In the genomic region with DNA sequence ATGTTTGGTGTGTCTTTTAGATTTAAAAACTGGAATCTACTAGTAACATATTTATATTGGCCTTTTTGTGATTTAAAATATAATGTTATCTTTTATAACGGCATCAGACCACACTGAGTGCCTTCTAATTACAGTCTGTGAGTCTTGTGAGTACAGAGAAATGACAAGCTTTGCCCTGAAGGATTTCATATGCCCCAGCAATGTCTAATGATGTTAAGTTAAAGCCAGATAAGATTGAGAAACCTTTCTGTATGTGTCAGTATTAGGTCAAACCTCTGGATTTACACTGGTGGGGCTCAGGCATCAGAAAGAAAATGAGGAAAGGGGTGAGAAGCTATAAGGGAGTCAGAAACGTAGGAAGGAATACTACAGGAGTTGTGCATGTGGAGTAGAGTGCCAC, we compare ENCODE assay signal across 13 cellular contexts. TPM values are rescaled to one million over a fixed set of nuclear protein-coding genes. Genes with fewer than 3 reads are reported as not detected.
A peak's percentile ranks its signal among the peaks of the same experiment; 100 is the strongest.
DNase-seq lines count a peak whose midpoint lies in the region; ATAC-seq, FAIRE-seq and TF ChIP-seq lines count a peak whose summit lies in the region.
"Had no signal": no experiment of that assay in that cellular context is flagged by ENCODE, and none has a peak within 500 bp of the region (broad histone marks: within the 10 kb centered on the region; RNA-seq: fewer than 3 reads in every experiment).

No MANE protein-coding gene starts in this region.

- intact Hi-C loops in IMR-90 (cut with micrococcal nuclease) (no loop called here), ovary (cut with DNase I) (no loop called here)

- no peak overlapping the region for H3K4me3 Mint-ChIP-seq in nephron progenitor cell
- H3K4me3 Mint-ChIP-seq in osteocyte (ENCODE audit: unreplicated experiment): no peak overlapping the region
- H3K4me3 Mint-ChIP-seq in effector memory CD8-positive, alpha-beta T cell: no peak overlapping the region

- WGBS in IMR-90 (ENCODE audit: extremely low coverage in 2 of 2, insufficient read length in 1 of 2), 2 experiments: no CpG with 5 or more reads among the region's 2 CpGs
- WGBS in gastroesophageal sphincter (ENCODE audit: low coverage in 1 of 2), 2 donors: 21 to 45% methylated on average over 1 to 2 of the region's 2 CpGs
- WGBS in ovary, 3 donors: 23 to 36% (median 36%) methylated on average over 2 of the region's 2 CpGs

- H3K36me3 ChIP-seq in IMR-90 (ENCODE audit: control insufficient read depth, insufficient read depth, low read length) (peaks cover 1% of the 10 kb centered on the region), bronchial epithelial cell (ENCODE audit: control insufficient read depth, insufficient read depth, low read length) (peaks cover 1% of the 10 kb centered on the region), gastroesophageal sphincter (peaks cover 0 to 3% of the 10 kb centered on the region in 2 donors), ovary (no peaks in the 10 kb centered on the region)

- no peak overlapping the region for H3K4me3 ChIP-seq in IMR-90 (ENCODE audit: insufficient read depth, low read depth, low read length)
- no peak overlapping the region for H3K4me3 ChIP-seq in bronchial epithelial cell (ENCODE audit: low read depth, low read length)
- no peak overlapping the region for H3K4me3 ChIP-seq in gastroesophageal sphincter
- H3K4me3 ChIP-seq in ovary: no peak overlapping the region
- H3K4me3 ChIP-seq: BLaER1, HAP-1 had no signal

- H3K14ac ChIP-seq in IMR-90 (replicated peaks; ENCODE audit: low read depth, low read length): no peak overlapping the region

- H3K27me3 Mint-ChIP-seq in nephron progenitor cell (ENCODE audit: low read depth, poor library complexity) (no peaks in the 10 kb centered on the region), osteocyte (ENCODE audit: unreplicated experiment) (no peaks in the 10 kb centered on the region)
- H3K27me3 Mint-ChIP-seq in effector memory CD8-positive, alpha-beta T cell: no peaks in the 10 kb centered on the region

- H3K27me3 ChIP-seq in IMR-90 (ENCODE audit: control insufficient read depth, insufficient read depth, low read length) (no peaks in the 10 kb centered on the region), bronchial epithelial cell (ENCODE audit: control insufficient read depth, insufficient read depth, low read length) (no peaks in the 10 kb centered on the region), gastroesophageal sphincter (no peaks in the 10 kb centered on the region), ovary (no peaks in the 10 kb centered on the region)
- H3K27me3 ChIP-seq: BLaER1 had no signal

- H4K8ac ChIP-seq in IMR-90 (ENCODE audit: low read depth in 2 of 2, low read length in 2 of 2): no peak overlapping the region

- no peak for TF ChIP-seq POLR2A in IMR-90 (IDR thresholded peaks at IDR 0.05; ENCODE audit: low read depth, low read length)
- TF ChIP-seq POLR2A in gastroesophageal sphincter (IDR thresholded peaks at IDR 0.05): no peak
- TF ChIP-seq POLR2A in ovary (IDR thresholded peaks at IDR 0.05): no peak

- TF ChIP-seq RAD21 in IMR-90 (IDR thresholded peaks at IDR 0.05; ENCODE audit: low read length): no peak

- POLR2A ChIA-PET in IMR-90 (lab: Charles Lee; ENCODE audit: unreplicated experiment): no interaction called here

- H2AFZ ChIP-seq in IMR-90 (replicated peaks; ENCODE audit: low read length, poor library complexity): no peak overlapping the region

- H2BK15ac ChIP-seq in IMR-90 (ENCODE audit: low read depth, low read length): no peak overlapping the region

- TF ChIP-seq CTCF in IMR-90 (conservative IDR thresholded peaks at IDR 0.05; ENCODE audit: low read depth, low read length): no peak
- no peak for TF ChIP-seq CTCF in bronchial epithelial cell (IDR thresholded peaks at IDR 0.05; ENCODE audit: insufficient read depth, low read length, severe bottlenecking)
- no peak for TF ChIP-seq CTCF in gastroesophageal sphincter (IDR thresholded peaks at IDR 0.05)
- TF ChIP-seq CTCF in nephron progenitor cell (IDR thresholded peaks at IDR 0.05): no peak
- TF ChIP-seq CTCF in osteocyte (IDR thresholded peaks at IDR 0.05): no peak
- no peak for TF ChIP-seq CTCF in ovary (IDR thresholded peaks at IDR 0.05)

- no peaks in the 10 kb centered on the region for H3K9me1 ChIP-seq in IMR-90 (ENCODE audit: insufficient read depth, low read length)

- H3K27ac ChIP-seq in IMR-90 (ENCODE audit: insufficient read depth, low read length) (no peak overlapping the region), gastroesophageal sphincter (peak overlapping the region in 3 of 4 donors; percentile 18 to 42 (median 37)), ovary (no peak overlapping the region)
- H3K27ac ChIP-seq: BLaER1 had no signal

- peaks cover 16 to 32% of the 10 kb centered on the region in 2 experiments for H3K79me1 ChIP-seq in IMR-90 (ENCODE audit: low read depth in 1 of 2, low read length in 2 of 2)

- no peak overlapping the region for H2AK9ac ChIP-seq in IMR-90 (replicated peaks; ENCODE audit: low read depth, low read length, poor library complexity)

- BruUV-seq in IMR-90 (replicated peaks; lab: Mats Ljungman, UMichigan): no TSS peak

- H4K5ac ChIP-seq in IMR-90 (ENCODE audit: low read depth, low read length): no peak overlapping the region

- H2BK20ac ChIP-seq in IMR-90 (ENCODE audit: low read depth, low read length): no peak overlapping the region

- peak overlapping the region; percentile 24; the same call in 1 of the 2 replicates for H3K18ac ChIP-seq in IMR-90 (ENCODE audit: low read depth, low read length)

- H3K9me3 ChIP-seq in IMR-90 (ENCODE audit: control insufficient read depth, insufficient read depth, low read length): peaks cover 3% of the 10 kb centered on the region
- no peaks in the 10 kb centered on the region for H3K9me3 ChIP-seq in gastroesophageal sphincter
- H3K9me3 ChIP-seq in ovary: no peaks in the 10 kb centered on the region
- H3K9me3 ChIP-seq: BLaER1, HAP-1 had no signal

- CTCF ChIA-PET in IMR-90 (lab: Yijun Ruan, JAX): interaction anchor here (0.6 kb wide), 1 partner anchor 23 kb away, joined by 3 read pairs; no protein-coding TSS in a partner anchor

- no peak overlapping the region for H3K9ac ChIP-seq in IMR-90 (ENCODE audit: low read depth, low read length)
- H3K9ac ChIP-seq: BLaER1 had no signal

- no peak overlapping the region for H3K56ac ChIP-seq in IMR-90 (ENCODE audit: extremely low read depth, insufficient read depth, low read length)

- H3K23ac ChIP-seq in IMR-90 (ENCODE audit: low read depth, low read length): no peak overlapping the region

- H3K27ac Mint-ChIP-seq in nephron progenitor cell (peak overlapping the region; percentile 77), osteocyte (ENCODE audit: unreplicated experiment) (no peak overlapping the region)
- peak overlapping the region in 1 of 2 donors; percentile 8 for H3K27ac Mint-ChIP-seq in effector memory CD8-positive, alpha-beta T cell

- H3K36me3 Mint-ChIP-seq in nephron progenitor cell (ENCODE audit: low read depth) (peaks cover 41% of the 10 kb centered on the region), osteocyte (ENCODE audit: unreplicated experiment) (peaks cover 18% of the 10 kb centered on the region)
- no peaks in the 10 kb centered on the region for H3K36me3 Mint-ChIP-seq in effector memory CD8-positive, alpha-beta T cell (ENCODE audit: insufficient read depth)

- H3K4me2 ChIP-seq in IMR-90 (ENCODE audit: low read depth, low read length): no peak overlapping the region
- H3K4me2 ChIP-seq: BLaER1 had no signal

- no peak overlapping the region for H4K91ac ChIP-seq in IMR-90 (ENCODE audit: insufficient read depth, low read depth, low read length)

- ATAC-seq in IMR-90 (ENCODE audit: low read depth) (no peak), gastroesophageal sphincter (no peak)
- no peak for ATAC-seq in effector memory CD8-positive, alpha-beta T cell (replicated peaks)

- FAIRE-seq in bronchial epithelial cell (lab: Jason Lieb, UNC): no peak

- in situ Hi-C loops in IMR-90 (cut with MboI; ENCODE audit: low sequenced_read_pairs): no loop called here

- H3K9me3 Mint-ChIP-seq in nephron progenitor cell (peaks cover under 1% of the 10 kb centered on the region), osteocyte (ENCODE audit: unreplicated experiment) (peaks cover 4% of the 10 kb centered on the region)
- no peaks in the 10 kb centered on the region for H3K9me3 Mint-ChIP-seq in effector memory CD8-positive, alpha-beta T cell

- no peaks in the 10 kb centered on the region for H4K20me1 ChIP-seq in IMR-90 (ENCODE audit: insufficient read depth, low read length)
- H4K20me1 ChIP-seq: BLaER1 had no signal

- H3K4me1 Mint-ChIP-seq in nephron progenitor cell (peaks cover 17% of the 10 kb centered on the region), osteocyte (ENCODE audit: unreplicated experiment) (peaks cover 50% of the 10 kb centered on the region)
- peaks cover 4 to 5% of the 10 kb centered on the region in 2 donors for H3K4me1 Mint-ChIP-seq in effector memory CD8-positive, alpha-beta T cell (ENCODE audit: low read depth in 2 of 2)

- H2AK5ac ChIP-seq in IMR-90 (ENCODE audit: low read depth, low read length): no peak overlapping the region

- dilution Hi-C loops in IMR-90 (cut with HindIII; ENCODE audit: low sequenced_read_pairs, unreplicated experiment): no loop called here

- H2BK120ac ChIP-seq in IMR-90 (ENCODE audit: low read depth, low read length): no peak overlapping the region

- H3K4ac ChIP-seq in IMR-90 (ENCODE audit: low read depth, low read length): no peak overlapping the region

- DNase-seq in IMR-90 (no peak), bronchial epithelial cell (ENCODE audit: low read depth) (peak; percentile 12), nephron progenitor cell (no peak), osteocyte (ENCODE audit: extremely low spot score, unreplicated experiment) (no peak), ovary (no peak)
- no peak for DNase-seq in effector memory CD8-positive, alpha-beta T cell
- DNase-seq: Kasumi-1, NCI-H1930, NCI-H2171 treated with DMSO at 0.1 percent for 48 hours, NCI-H510A treated with DMSO at 0.1 percent for 48 hours had no signal

- no peak overlapping the region for H2BK5ac ChIP-seq in IMR-90 (ENCODE audit: low read depth, low read length, poor library complexity, severe bottlenecking)

- TF ChIP-seq EP300 in gastroesophageal sphincter (IDR thresholded peaks at IDR 0.05) (no peak), ovary (IDR thresholded peaks at IDR 0.05) (no peak)

- H3K4me1 ChIP-seq in IMR-90 (ENCODE audit: control insufficient read depth, insufficient read depth, low read length) (peaks cover 9% of the 10 kb centered on the region), gastroesophageal sphincter (peaks cover 0 to 82% (median 22%) of the 10 kb centered on the region in 3 donors), ovary (ENCODE audit: insufficient read depth) (peaks cover 6% of the 10 kb centered on the region)
- H3K4me1 ChIP-seq: BLaER1 had no signal

TF ChIP-seq in IMR-90, 13 proteins besides CTCF, POLR2A, EP300 and RAD21 (continues in another document):
- TF ChIP-seq CEBPB (IDR thresholded peaks at IDR 0.05; ENCODE audit: low read depth, low read length): no peak

RNA-seq across cellular contexts. Expression of a gene that starts 25.2 kb away (rescaled TPM):
- total RNA-seq in IMR-90 (2012; rRNA removed): 12.2 and 16.1 TPM in 2 replicates
- 4.3 and 5.3 TPM in 2 replicates for polyA plus RNA-seq in IMR-90 (2012; rRNA removed)
- 0.95 and 1.1 TPM in 2 replicates for polyA plus RNA-seq in IMR-90 (2012; cell fraction: cytosol; rRNA removed)
- 1.2 and 7.9 TPM in 2 replicates for polyA plus RNA-seq in IMR-90 (2012; cell fraction: nucleus; rRNA removed; ENCODE audit: low replicate concordance)
- total RNA-seq in bronchial epithelial cell: 24.0 and 31.1 TPM in 2 replicates
- total RNA-seq in gastroesophageal sphincter: 100 to 1,000 TPM in 1 of 4 donors, 10 to 100 TPM in 3; 34.5 to 120 (median 60.0) TPM
- total RNA-seq in osteocyte: 29.4 and 32.3 TPM in 2 replicates
- 10 to 100 TPM; 37.0 to 65.6 (median 47.2) TPM for total RNA-seq in ovary
- polyA plus RNA-seq in ovary: 10 to 100 TPM; 32.2 to 32.9 TPM

Comparison
In these comparisons a context has a peak if more than half of its experiments do, and no peak if none do; other contexts are left out.
1. H3K27ac ChIP-seq: peak in gastroesophageal sphincter (3 of 4); none in IMR-90 (single experiment) and ovary (0 of 2).